In the genomic region with DNA sequence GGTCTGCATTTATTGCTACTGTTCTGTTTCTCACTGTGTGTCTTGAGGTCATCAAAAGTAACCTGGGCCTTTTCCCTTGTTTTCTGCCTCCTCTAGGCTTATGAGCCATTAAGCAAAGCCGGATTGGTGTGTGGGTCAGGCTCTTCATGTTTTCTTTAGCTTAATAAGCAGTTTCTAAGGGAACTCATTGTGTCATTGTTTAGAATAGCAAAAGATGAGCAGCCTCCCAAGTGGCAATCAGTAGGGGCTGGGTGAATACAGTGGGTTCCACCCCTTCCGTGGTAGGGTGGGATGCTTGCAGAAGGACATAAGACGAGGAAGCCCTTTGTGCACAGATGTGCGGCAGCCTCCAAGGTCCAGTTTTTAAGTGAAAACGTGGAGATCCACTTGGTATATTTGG, we compare ENCODE assay signal across 1 cellular context.
TF ChIP-seq lines count a peak whose summit lies in the region.

No MANE protein-coding gene starts in this region.

TF ChIP-seq in HEK293, 187 proteins besides CTCF, POLR2A, EP300 and RAD21 (continued from another document):
- TF ChIP-seq ZBTB26 (tag by site-specific recombination; optimal IDR thresholded peaks at IDR 0.05) (no peak), ZNF558 (tag by site-specific recombination; IDR thresholded peaks at IDR 0.05) (no peak), ZNF529 (tag by site-specific recombination; IDR thresholded peaks at IDR 0.05; ENCODE audit: insufficient replicate concordance) (no peak), ZNF660 (tag by site-specific recombination; IDR thresholded peaks at IDR 0.05) (peak; percentile 47; the same call in 1 of the 2 replicates), ZNF362 (tag by site-specific recombination; IDR thresholded peaks at IDR 0.05) (no peak), ZNF366 (tag by site-specific recombination; conservative IDR thresholded peaks at IDR 0.05) (no peak), ZNF561 (tag by site-specific recombination; IDR thresholded peaks at IDR 0.05; ENCODE audit: borderline replicate concordance) (no peak), ZBTB49 (tag by site-specific recombination; IDR thresholded peaks at IDR 0.05; ENCODE audit: low read depth) (no peak), ZNF76 (tag by site-specific recombination; IDR thresholded peaks at IDR 0.05; ENCODE audit: borderline replicate concordance, low read depth) (no peak), SP7 (tag by site-specific recombination; IDR thresholded peaks at IDR 0.05) (peak; percentile 87), ZNF571 (tag by site-specific recombination; IDR thresholded peaks at IDR 0.05) (no peak), BCL11A (tag by site-specific recombination; IDR thresholded peaks at IDR 0.05; ENCODE audit: low read depth) (no peak)
